Comparison of ENCODE assay signal across 29 cellular contexts in genomic region chr3:150069158-150069536, GRCh38.
A peak's percentile ranks its signal among the peaks of the same experiment; 100 is the strongest.
DNase-seq lines count a peak whose midpoint lies in the region; ATAC-seq and TF ChIP-seq lines count a peak whose summit lies in the region.
"Had no signal": no experiment of that assay in that cellular context is flagged by ENCODE, and none has a peak within 500 bp of the region (broad histone marks: within the 10 kb centered on the region; RNA-seq: fewer than 3 reads in every experiment).

No MANE protein-coding gene starts in this region.

- no peak for DNase-seq in activated naive CD4-positive, alpha-beta T cell treated with anti-CD3 and anti-CD28 coated beads for 36 hours
- DNase-seq in PC-3: no peak
- DNase-seq in foreskin keratinocyte: no peak
- no peak for DNase-seq in endothelial cell (ENCODE audit: low spot score)
- DNase-seq in activated CD4-positive, alpha-beta T cell treated with anti-CD3 and anti-CD28 coated beads, Interleukin-2, amount 10 ng/mL, durations not matched to agents 7 days and 5 days: no peak
- DNase-seq in GM23338 (ENCODE audit: low spot score): no peak
- no peak for DNase-seq in right lobe of liver
- DNase-seq: activated CD4-positive, alpha-beta T cell treated with anti-CD3 and anti-CD28 coated beads, Interleukin-2, amount 50 U/mL, for 48 hours; activated CD8-positive, alpha-beta memory T cell treated with anti-CD3 and anti-CD28 coated beads, Interleukin-2, amount 50 U/mL, for 4 hours; CD4-positive, alpha-beta memory T cell; colonic mucosa; DMS153; endodermal cell; H9; left ventricle myocardium superior; MG63; naive thymus-derived CD4-positive, alpha-beta T cell; NCI-H1105 treated with DMSO at 0.1 percent for 48 hours; NCI-H2081 treated with DMSO at 0.1 percent for 48 hours; occipital lobe; stimulated activated CD4-positive, alpha-beta T cell treated with anti-CD3 and anti-CD28 coated beads, Interleukin-1b, Interleukin-23, amount 100 ng/mL, for 48 hours; stimulated activated CD8-positive, alpha-beta memory T cell treated with anti-CD3 and anti-CD28 coated beads, Interleukin-4, amount 100 ng/mL, for 48 hours; stimulated activated naive CD8-positive, alpha-beta T cell treated with anti-CD3 and anti-CD28 coated beads, Interleukin-15, amount 100 ng/mL, for 72 hours; T-helper 1 cell had no signal

- no peaks in the 10 kb centered on the region for H3K36me3 Mint-ChIP-seq in activated naive CD4-positive, alpha-beta T cell treated with anti-CD3 and anti-CD28 coated beads, Interleukin-2, amount 50 U/mL, for 24 hours
- H3K36me3 Mint-ChIP-seq in activated naive CD4-positive, alpha-beta T cell treated with anti-CD3 and anti-CD28 coated beads for 36 hours (ENCODE audit: low read depth): no peaks in the 10 kb centered on the region
- H3K36me3 Mint-ChIP-seq in endothelial cell (ENCODE audit: low read depth, unreplicated experiment) (no peaks in the 10 kb centered on the region), GM23338 (ENCODE audit: low read depth) (no peaks in the 10 kb centered on the region)
- H3K36me3 Mint-ChIP-seq in activated CD4-positive, alpha-beta T cell treated with anti-CD3 and anti-CD28 coated beads, Interleukin-2, amount 10 ng/mL, durations not matched to agents 7 days and 5 days (ENCODE audit: low read depth): no peaks in the 10 kb centered on the region
- H3K36me3 Mint-ChIP-seq: activated naive CD4-positive, alpha-beta T cell treated with anti-CD3 and anti-CD28 coated beads, Interleukin-2, amount 50 U/mL, for 72 hours; CD4-positive, alpha-beta memory T cell; naive thymus-derived CD4-positive, alpha-beta T cell had no signal

- H3K9me2 ChIP-seq in PC-3 (replicated peaks; ENCODE audit: low read length): no peaks in the 10 kb centered on the region
- H3K9me2 ChIP-seq in GM23338 (ENCODE audit: insufficient read depth): 0 out of 2 replicates have a peak, but pooled peaks cover 8% of the 10 kb centered on the region

- peak overlapping the region; percentile 25 for H3K27ac Mint-ChIP-seq in activated naive CD4-positive, alpha-beta T cell treated with anti-CD3 and anti-CD28 coated beads, Interleukin-2, amount 50 U/mL, for 24 hours
- no peak overlapping the region for H3K27ac Mint-ChIP-seq in activated naive CD4-positive, alpha-beta T cell treated with anti-CD3 and anti-CD28 coated beads for 36 hours
- H3K27ac Mint-ChIP-seq in endothelial cell (ENCODE audit: unreplicated experiment): no peak overlapping the region
- H3K27ac Mint-ChIP-seq in activated CD4-positive, alpha-beta T cell treated with anti-CD3 and anti-CD28 coated beads, Interleukin-2, amount 10 ng/mL, durations not matched to agents 7 days and 5 days: no peak overlapping the region
- no peak overlapping the region for H3K27ac Mint-ChIP-seq in GM23338
- H3K27ac Mint-ChIP-seq: activated naive CD4-positive, alpha-beta T cell treated with anti-CD3 and anti-CD28 coated beads, Interleukin-2, amount 50 U/mL, for 72 hours; activated T-helper 17 cell treated with anti-CD3 and anti-CD28 coated beads, Interleukin-2, amount 50 U/mL, for 72 hours; CD4-positive, alpha-beta memory T cell; endodermal cell; H9; naive thymus-derived CD4-positive, alpha-beta T cell; stimulated activated naive CD8-positive, alpha-beta T cell treated with anti-CD3 and anti-CD28 coated beads, Interleukin-15, amount 100 ng/mL, for 72 hours had no signal

- H2AFZ ChIP-seq in PC-3 (ENCODE audit: low read length) (no peak overlapping the region), GM23338 (no peak overlapping the region)

- peak; percentile 71 for ATAC-seq in PC-3
- ATAC-seq in foreskin keratinocyte: peak; percentile 56
- ATAC-seq in GM23338: no peak
- no peak for ATAC-seq in right lobe of liver
- ATAC-seq: activated naive CD4-positive, alpha-beta T cell treated with anti-CD3 and anti-CD28 coated beads, Interleukin-2, amount 50 U/mL, for 72 hours; activated T-helper 17 cell treated with anti-CD3 and anti-CD28 coated beads, Interleukin-2, amount 50 U/mL, for 72 hours; K562; left ventricle myocardium superior; naive thymus-derived CD4-positive, alpha-beta T cell had no signal

- H3K9me3 Mint-ChIP-seq in activated naive CD4-positive, alpha-beta T cell treated with anti-CD3 and anti-CD28 coated beads, Interleukin-2, amount 50 U/mL, for 24 hours: no peaks in the 10 kb centered on the region
- no peaks in the 10 kb centered on the region for H3K9me3 Mint-ChIP-seq in activated naive CD4-positive, alpha-beta T cell treated with anti-CD3 and anti-CD28 coated beads for 36 hours
- no peaks in the 10 kb centered on the region for H3K9me3 Mint-ChIP-seq in endothelial cell (ENCODE audit: unreplicated experiment)
- no peaks in the 10 kb centered on the region for H3K9me3 Mint-ChIP-seq in activated CD4-positive, alpha-beta T cell treated with anti-CD3 and anti-CD28 coated beads, Interleukin-2, amount 10 ng/mL, durations not matched to agents 7 days and 5 days
- no peaks in the 10 kb centered on the region for H3K9me3 Mint-ChIP-seq in GM23338
- H3K9me3 Mint-ChIP-seq: activated naive CD4-positive, alpha-beta T cell treated with anti-CD3 and anti-CD28 coated beads, Interleukin-2, amount 50 U/mL, for 72 hours; activated T-helper 17 cell treated with anti-CD3 and anti-CD28 coated beads, Interleukin-2, amount 50 U/mL, for 72 hours; CD4-positive, alpha-beta memory T cell; endodermal cell; H9; stimulated activated naive CD8-positive, alpha-beta T cell treated with anti-CD3 and anti-CD28 coated beads, Interleukin-15, amount 100 ng/mL, for 72 hours had no signal

- POLR2A ChIA-PET in PC-3 (lab: Charles Lee; ENCODE audit: unreplicated experiment): interaction anchor here (0.6 to 0.7 kb wide), 4 partner anchors 21 to 159 kb away, joined by 3 to 7 read pairs (median 4); no protein-coding TSS in a partner anchor
- POLR2A ChIA-PET in activated CD4-positive, alpha-beta T cell treated with anti-CD3 and anti-CD28 coated beads, Interleukin-2, amount 10 ng/mL, durations not matched to agents 7 days and 5 days (lab: Charles Lee): no interaction called here

- H3K4me3 Mint-ChIP-seq in activated naive CD4-positive, alpha-beta T cell treated with anti-CD3 and anti-CD28 coated beads, Interleukin-2, amount 50 U/mL, for 24 hours: no peak overlapping the region
- no peak overlapping the region for H3K4me3 Mint-ChIP-seq in activated naive CD4-positive, alpha-beta T cell treated with anti-CD3 and anti-CD28 coated beads for 36 hours
- H3K4me3 Mint-ChIP-seq in endothelial cell (ENCODE audit: unreplicated experiment): no peak overlapping the region
- no peak overlapping the region for H3K4me3 Mint-ChIP-seq in activated CD4-positive, alpha-beta T cell treated with anti-CD3 and anti-CD28 coated beads, Interleukin-2, amount 10 ng/mL, durations not matched to agents 7 days and 5 days
- H3K4me3 Mint-ChIP-seq in GM23338: no peak overlapping the region
- H3K4me3 Mint-ChIP-seq: activated T-helper 17 cell treated with anti-CD3 and anti-CD28 coated beads, Interleukin-2, amount 50 U/mL, for 72 hours; CD4-positive, alpha-beta memory T cell; endodermal cell; H9; naive thymus-derived CD4-positive, alpha-beta T cell; stimulated activated naive CD8-positive, alpha-beta T cell treated with anti-CD3 and anti-CD28 coated beads, Interleukin-15, amount 100 ng/mL, for 72 hours had no signal

- no peak overlapping the region for H3K9ac ChIP-seq in PC-3 (ENCODE audit: low read length)

- H3K27ac ChIP-seq in PC-3 (ENCODE audit: low read length): peak overlapping the region; percentile 20
- H3K27ac ChIP-seq in foreskin keratinocyte: no peak overlapping the region
- H3K27ac ChIP-seq in GM23338 (ENCODE audit: low read depth): no peak overlapping the region
- H3K27ac ChIP-seq in right lobe of liver: no peak overlapping the region
- H3K27ac ChIP-seq: colonic mucosa had no signal

- H3K36me3 ChIP-seq in PC-3 (ENCODE audit: low read depth, low read length): no peaks in the 10 kb centered on the region
- no peaks in the 10 kb centered on the region for H3K36me3 ChIP-seq in GM23338 (ENCODE audit: insufficient read depth)
- H3K36me3 ChIP-seq in right lobe of liver: no peaks in the 10 kb centered on the region
- H3K36me3 ChIP-seq: colonic mucosa, MG63 had no signal

- H3K9me3 ChIP-seq in PC-3 (ENCODE audit: low read length) (no peaks in the 10 kb centered on the region), right lobe of liver (no peaks in the 10 kb centered on the region)
- H3K9me3 ChIP-seq: colonic mucosa, MG63 had no signal

- H3K4me1 Mint-ChIP-seq in activated naive CD4-positive, alpha-beta T cell treated with anti-CD3 and anti-CD28 coated beads, Interleukin-2, amount 50 U/mL, for 24 hours: no peaks in the 10 kb centered on the region
- H3K4me1 Mint-ChIP-seq in activated naive CD4-positive, alpha-beta T cell treated with anti-CD3 and anti-CD28 coated beads for 36 hours (ENCODE audit: low read depth): no peaks in the 10 kb centered on the region
- H3K4me1 Mint-ChIP-seq in endothelial cell (ENCODE audit: unreplicated experiment) (peaks cover 6% of the 10 kb centered on the region), GM23338 (peaks cover 8% of the 10 kb centered on the region)
- H3K4me1 Mint-ChIP-seq in activated CD4-positive, alpha-beta T cell treated with anti-CD3 and anti-CD28 coated beads, Interleukin-2, amount 10 ng/mL, durations not matched to agents 7 days and 5 days: no peaks in the 10 kb centered on the region
- H3K4me1 Mint-ChIP-seq: activated T-helper 17 cell treated with anti-CD3 and anti-CD28 coated beads, Interleukin-2, amount 50 U/mL, for 72 hours; CD4-positive, alpha-beta memory T cell; stimulated activated naive CD8-positive, alpha-beta T cell treated with anti-CD3 and anti-CD28 coated beads, Interleukin-15, amount 100 ng/mL, for 72 hours had no signal

- H3K27me3 ChIP-seq in PC-3 (ENCODE audit: low read length): no peaks in the 10 kb centered on the region
- H3K27me3 ChIP-seq in foreskin keratinocyte: no peaks in the 10 kb centered on the region
- H3K27me3 ChIP-seq in GM23338 (ENCODE audit: insufficient read depth): no peaks in the 10 kb centered on the region
- no peaks in the 10 kb centered on the region for H3K27me3 ChIP-seq in right lobe of liver
- H3K27me3 ChIP-seq: colonic mucosa had no signal

- H3K79me2 ChIP-seq in PC-3 (ENCODE audit: low read length) (no peaks in the 10 kb centered on the region), GM23338 (replicated peaks; ENCODE audit: insufficient read depth) (no peaks in the 10 kb centered on the region)

- H3K27me3 Mint-ChIP-seq in activated naive CD4-positive, alpha-beta T cell treated with anti-CD3 and anti-CD28 coated beads, Interleukin-2, amount 50 U/mL, for 24 hours: peaks cover 16% of the 10 kb centered on the region
- peaks cover 22% of the 10 kb centered on the region for H3K27me3 Mint-ChIP-seq in activated naive CD4-positive, alpha-beta T cell treated with anti-CD3 and anti-CD28 coated beads for 36 hours (ENCODE audit: low read depth)
- H3K27me3 Mint-ChIP-seq in endothelial cell (ENCODE audit: unreplicated experiment) (peaks cover 6% of the 10 kb centered on the region), GM23338 (ENCODE audit: insufficient read depth, low read depth, poor library complexity) (peaks cover 2% of the 10 kb centered on the region)
- H3K27me3 Mint-ChIP-seq in activated CD4-positive, alpha-beta T cell treated with anti-CD3 and anti-CD28 coated beads, Interleukin-2, amount 10 ng/mL, durations not matched to agents 7 days and 5 days: peaks cover 16% of the 10 kb centered on the region

- H3K4me1 ChIP-seq in PC-3 (ENCODE audit: insufficient read depth, low read length) (peaks cover 38% of the 10 kb centered on the region), foreskin keratinocyte (peaks cover 25% of the 10 kb centered on the region), GM23338 (ENCODE audit: insufficient read depth) (no peaks in the 10 kb centered on the region; the same call in 1 of the 2 replicates), right lobe of liver (no peaks in the 10 kb centered on the region)
- H3K4me1 ChIP-seq: colonic mucosa had no signal

- WGBS in right lobe of liver (ENCODE audit: insufficient coverage, low coverage, low lambda C conversion rate, missing lambda C conversion rate): 75% methylated on average over 1 of the region's 1 CpG

- peak overlapping the region; percentile 4; the same call in 1 of the 2 replicates for H3K4me2 ChIP-seq in PC-3 (ENCODE audit: low read length)
- no peak overlapping the region for H3K4me2 ChIP-seq in GM23338
- H3K4me2 ChIP-seq: smooth muscle cell had no signal

- CTCF ChIA-PET in activated naive CD4-positive, alpha-beta T cell treated with anti-CD3 and anti-CD28 coated beads for 36 hours (lab: Charles Lee): interaction anchor here (1.5 kb wide), 1 partner anchor 115 kb away, joined by 3 read pairs; no protein-coding TSS in a partner anchor
- CTCF ChIA-PET in PC-3 (lab: Charles Lee): interaction anchor here (0.7 to 1.2 kb wide), 4 partner anchors 26 to 261 kb away, joined by 3 to 4 read pairs (median 4); no protein-coding TSS in a partner anchor
- CTCF ChIA-PET in activated CD4-positive, alpha-beta T cell treated with anti-CD3 and anti-CD28 coated beads, Interleukin-2, amount 10 ng/mL, durations not matched to agents 7 days and 5 days (lab: Charles Lee): no interaction called here

- no peaks in the 10 kb centered on the region for H4K20me1 ChIP-seq in PC-3 (ENCODE audit: low read length)
- no peaks in the 10 kb centered on the region for H4K20me1 ChIP-seq in GM23338 (replicated peaks; ENCODE audit: insufficient read depth)

- TF ChIP-seq CTCF in PC-3 (conservative IDR thresholded peaks at IDR 0.05; ENCODE audit: low read depth, low read length) (no peak), foreskin keratinocyte (conservative IDR thresholded peaks at IDR 0.05) (no peak), endothelial cell (IDR thresholded peaks at IDR 0.05; ENCODE audit: unreplicated experiment) (no peak), GM23338 (conservative IDR thresholded peaks at IDR 0.05; ENCODE audit: low read depth in 2 of 2) (no peak), right lobe of liver (IDR thresholded peaks at IDR 0.05) (no peak)

- no peak for TF ChIP-seq POLR2A in right lobe of liver (IDR thresholded peaks at IDR 0.05)

- H3K4me3 ChIP-seq in PC-3 (ENCODE audit: low read length) (no peak overlapping the region), GM23338 (no peak overlapping the region), right lobe of liver (no peak overlapping the region)
- H3K4me3 ChIP-seq: colonic mucosa, K562, MG63, smooth muscle cell had no signal

- intact Hi-C loops in activated naive CD4-positive, alpha-beta T cell treated with anti-CD3 and anti-CD28 coated beads for 36 hours (cut with micrococcal nuclease): no loop called here
- intact Hi-C loops in PC-3 (cut with micrococcal nuclease): no loop called here
- intact Hi-C loops in right lobe of liver (cut with DNase I): no loop called here

- H3F3A ChIP-seq in PC-3 (ENCODE audit: low read length, unreplicated experiment): no peaks in the 10 kb centered on the region
- H3F3A ChIP-seq in GM23338 (replicated peaks; ENCODE audit: low read depth): no peaks in the 10 kb centered on the region

- BruUV-seq in PC-3 (replicated peaks; lab: Mats Ljungman, UMichigan): no TSS peak

Comparison
In these comparisons a context has a peak if more than half of its experiments do, and no peak if none do; other contexts are left out.
1. ATAC-seq: peak in PC-3 (single experiment) and foreskin keratinocyte (single experiment); none in GM23338 (single experiment) and right lobe of liver (0 of 4).